ENCODE assay signal across 1 cellular context in genomic region chr17:57257213-57257873, GRCh38.
TF ChIP-seq lines count a peak whose summit lies in the region.

No MANE protein-coding gene starts in this region.

TF ChIP-seq in SK-N-SH, 30 proteins besides CTCF, POLR2A, EP300 and RAD21 (continued from another document):
- TF ChIP-seq REST (IDR thresholded peaks at IDR 0.05; ENCODE audit: low read depth, low read length) = no peak
- no peak for TF ChIP-seq FOSL2 (IDR thresholded peaks at IDR 0.05; ENCODE audit: borderline replicate concordance, low read depth)
- TF ChIP-seq YY1 (IDR thresholded peaks at IDR 0.05; ENCODE audit: low read depth) = no peak
- no peak for TF ChIP-seq NRF1 (IDR thresholded peaks at IDR 0.05; ENCODE audit: low read depth, low read length)
- TF ChIP-seq PBX3 (IDR thresholded peaks at IDR 0.05) = no peak
- peak; percentile 42; the same call in 1 of the 2 replicates for TF ChIP-seq GATA2 (CRISPR knock-in tag; IDR thresholded peaks at IDR 0.05)
- 0 out of 2 replicates have a peak, but pooled peaks have one; percentile 29 for TF ChIP-seq MAX (IDR thresholded peaks at IDR 0.05; ENCODE audit: low read depth)
- 0 out of 2 replicates have a peak, but pooled peaks have one; percentile 32 for TF ChIP-seq SIN3A (IDR thresholded peaks at IDR 0.05; ENCODE audit: borderline replicate concordance, low read depth, low read length)
- no peak for TF ChIP-seq POLR2AphosphoS5 (IDR thresholded peaks at IDR 0.05; ENCODE audit: low read depth, low read length)
- TF ChIP-seq JUND (IDR thresholded peaks at IDR 0.05) = no peak
- no peak for TF ChIP-seq USF1 (IDR thresholded peaks at IDR 0.05; ENCODE audit: borderline replicate concordance, low read depth)
- no peak for TF ChIP-seq CHD2 (IDR thresholded peaks at IDR 0.05; ENCODE audit: low read length, partially characterized antibody)
